In genomic region chr21:26297856-26298255, GRCh38 we compare ENCODE assay signal across 28 cellular contexts.
"Had no signal": no experiment of that assay in that cellular context is flagged by ENCODE, and none has a peak within 500 bp of the region (broad histone marks: within the 10 kb centered on the region; RNA-seq: fewer than 3 reads in every experiment).

No MANE protein-coding gene starts in this region.

- H3K9ac ChIP-seq: SK-N-SH had no signal

- H3K9me3 ChIP-seq: SK-N-SH had no signal

- H3K36me3 ChIP-seq: adrenal gland, brain microvascular endothelial cell, MG63, Peyer's patch, SJSA1 had no signal

- H3K27ac ChIP-seq: adrenal gland, brain microvascular endothelial cell, coronary artery, Peyer's patch, SJSA1 had no signal

- H3K4me1 ChIP-seq: adrenal gland, Peyer's patch, SJSA1 had no signal

- H3K4me2 ChIP-seq: SK-N-SH had no signal

- H3K27me3 ChIP-seq: adrenal gland, brain microvascular endothelial cell, MG63, Peyer's patch, SJSA1 had no signal

- H3K4me3 ChIP-seq: adrenal gland, coronary artery, MG63, Peyer's patch, SJSA1 had no signal

- ATAC-seq: activated CD8-positive, alpha-beta T cell treated with anti-CD3 and anti-CD28 coated beads for 36 hours; PC-3 had no signal

- DNase-seq: activated CD4-positive, alpha-beta T cell treated with anti-CD3 and anti-CD28 coated beads, Interleukin-2, amount 10 ng/mL, durations not matched to agents 24 days and 14 days; activated CD4-positive, alpha-beta T cell treated with anti-CD3 and anti-CD28 coated beads, Interleukin-2, amount 50 U/mL, for 4 hours; activated CD8-positive, alpha-beta T cell treated with anti-CD3 and anti-CD28 coated beads for 36 hours; activated gamma-delta T cell; activated naive CD4-positive, alpha-beta T cell treated with Interleukin-2 at 50 U/mL for 16 hours; activated naive CD8-positive, alpha-beta T cell treated with anti-CD3 and anti-CD28 coated beads, Interleukin-2, amount 10 ng/mL, durations not matched to agents 7 days and 5 days; activated T-cell treated with anti-CD3 and anti-CD28 coated beads, Interleukin-2, amount 50 U/mL, for 1 hour; adrenal gland; aorta; brain microvascular endothelial cell; MG63; NCI-H1048; NCI-H1105 treated with DMSO at 0.1 percent for 48 hours; NCI-H1436; NCI-H1694; NCI-H1930; NCI-H345; NCI-H510A; NCI-H526; NCI-H748 treated with DMSO at 0.1 percent for 48 hours; NK-92 treated with Interleukin-12 subunit alpha and Interleukin-12 subunit beta, amount 100 ng/mL, for 24 hours; PC-3; Peyer's patch; RPMI8226; SHP77 treated with DMSO at 0.1 percent for 48 hours; SK-N-SH had no signal
